ENCODE assay signal across 17 cellular contexts in genomic region chr17:80481284-80482057, GRCh38. TPM values are rescaled to one million over a fixed set of nuclear protein-coding genes. Genes with fewer than 3 reads are reported as not detected.
"Had no signal": no experiment of that assay in that cellular context is flagged by ENCODE, and none has a peak within 500 bp of the region (broad histone marks: within the 10 kb centered on the region; RNA-seq: fewer than 3 reads in every experiment).

No MANE protein-coding gene starts in this region.

- H3K9me3 ChIP-seq: ascending aorta had no signal

- H3K27ac ChIP-seq: ascending aorta, VCaP had no signal

- H3K4me3 Mint-ChIP-seq: activated T-helper 1 cell treated with anti-CD3 and anti-CD28 coated beads, Interleukin-12 subunit alpha, Interleukin-12 subunit beta, Interleukin-2, Interleukin-4 antibody, amounts not matched to agents 30 ng/mL and 10 ng/mL and 1 ng/mL, durations not matched to agents 14 hours and 24 hours and 36 hours; neural crest cell; stimulated activated memory B cell treated with anti-CD40 and anti-IgM and Interleukin-4, amounts not matched to agents 10 μg/mL and 1 μg/mL and 100 μg/mL, for 72 hours had no signal

- H3K4me1 Mint-ChIP-seq: neural crest cell had no signal

- H3K36me3 Mint-ChIP-seq: stimulated activated memory B cell treated with anti-CD40 and anti-IgM and Interleukin-4, amounts not matched to agents 10 μg/mL and 1 μg/mL and 100 μg/mL, for 72 hours had no signal

- H3K27ac Mint-ChIP-seq: activated T-helper 1 cell treated with anti-CD3 and anti-CD28 coated beads, Interleukin-12 subunit alpha, Interleukin-12 subunit beta, Interleukin-2, Interleukin-4 antibody, amounts not matched to agents 30 ng/mL and 10 ng/mL and 1 ng/mL, durations not matched to agents 14 hours and 24 hours and 36 hours; stimulated activated memory B cell treated with anti-CD40 and anti-IgM and Interleukin-4, amounts not matched to agents 10 μg/mL and 1 μg/mL and 100 μg/mL, for 72 hours had no signal

- H3K9me3 Mint-ChIP-seq: activated T-helper 1 cell treated with anti-CD3 and anti-CD28 coated beads, Interleukin-12 subunit alpha, Interleukin-12 subunit beta, Interleukin-2, Interleukin-4 antibody, amounts not matched to agents 30 ng/mL and 10 ng/mL and 1 ng/mL, durations not matched to agents 14 hours and 24 hours and 36 hours; neural crest cell; stimulated activated memory B cell treated with anti-CD40 and anti-IgM and Interleukin-4, amounts not matched to agents 10 μg/mL and 1 μg/mL and 100 μg/mL, for 72 hours had no signal

- H3K4me3 ChIP-seq: ascending aorta had no signal

- FAIRE-seq: bronchial epithelial cell, endothelial cell of umbilical vein, frontal cortex had no signal

- DNase-seq: activated CD4-positive, alpha-beta T cell treated with anti-CD3 and anti-CD28 coated beads for 4 hours; activated naive CD4-positive, alpha-beta T cell; left ventricle myocardium superior; substantia nigra; T1000; trophoblast cell had no signal

- ATAC-seq: left ventricle myocardium superior; right cardiac atrium; stimulated activated memory B cell treated with anti-CD40 and anti-IgM and Interleukin-4, amounts not matched to agents 10 μg/mL and 1 μg/mL and 100 μg/mL, for 72 hours had no signal

- H3K36me3 ChIP-seq: ascending aorta had no signal

RNA-seq across cellular contexts. Expression of gene NPTX1, which starts 5.1 kb away (rescaled TPM):
- total RNA-seq: ascending aorta, endothelial cell of umbilical vein, kidney epithelial cell, left ventricle myocardium superior, mesenteric fat pad, right cardiac atrium had no signal
